ENCODE assay signal across 8 cellular contexts in genomic region chr2:101518470-101519172, GRCh38. TPM values are rescaled to one million over a fixed set of nuclear protein-coding genes. Genes with fewer than 3 reads are reported as not detected.
A peak's percentile ranks its signal among the peaks of the same experiment; 100 is the strongest.
DNase-seq lines count a peak whose midpoint lies in the region; ATAC-seq, FAIRE-seq and TF ChIP-seq lines count a peak whose summit lies in the region.

No MANE protein-coding gene starts in this region.

- ATAC-seq in HepG2, result peak; percentile 87
- ATAC-seq in GM19328 (IDR thresholded peaks at IDR 0.05; ENCODE audit: unreplicated experiment), result no peak

- no peaks in the 10 kb centered on the region for H3K36me3 ChIP-seq in bronchial epithelial cell (ENCODE audit: control insufficient read depth, insufficient read depth, low read length)
- no peaks in the 10 kb centered on the region for H3K36me3 ChIP-seq in HepG2 (replicated peaks in 1 of 2; ENCODE audit: control insufficient read depth in 1 of 2, insufficient read depth in 2 of 2, low read length in 2 of 2)

- peak; percentile 49 for TF ChIP-seq RAD21 in HepG2 (CRISPR knock-in tag; IDR thresholded peaks at IDR 0.05)

- peak overlapping the region; percentile 74 for H3K4me2 ChIP-seq in HepG2 (ENCODE audit: low read depth, low read length)

- H3K4me3 ChIP-seq in bronchial epithelial cell (ENCODE audit: low read depth, low read length), result no peak overlapping the region
- H3K4me3 ChIP-seq in HepG2 (replicated peaks in 1 of 3; ENCODE audit: insufficient read depth in 1 of 3, low read depth in 2 of 3, low read length in 3 of 3), result peak overlapping the region; percentile 23 to 51 (median 25); a peak in 5 of 6 replicates

- POLR2A ChIA-PET in HepG2 (lab: Yijun Ruan, JAX), result interaction anchor here (1.0 to 1.1 kb wide), 2 partner anchors 37 to 181 kb away, joined by 3 to 4 read pairs; no protein-coding TSS in a partner anchor

- H3K79me2 ChIP-seq in HepG2 (ENCODE audit: insufficient read depth, low read length), result no peaks in the 10 kb centered on the region

- H2AFZ ChIP-seq in HepG2 (ENCODE audit: low read length), result peak overlapping the region; percentile 58

- H3K27me3 ChIP-seq in bronchial epithelial cell (ENCODE audit: control insufficient read depth, insufficient read depth, low read length), result no peaks in the 10 kb centered on the region
- no peaks in the 10 kb centered on the region for H3K27me3 ChIP-seq in HepG2 (ENCODE audit: control insufficient read depth in 1 of 2, insufficient read depth in 2 of 2, low read length in 2 of 2)

- CTCF ChIA-PET in HepG2 (lab: Yijun Ruan, JAX; ENCODE audit: low intra/inter-chr PET ratio, low total read pairs), result no interaction called here

- intact Hi-C loops in HepG2 (cut with micrococcal nuclease; ENCODE audit: unreplicated experiment), result loop anchor here (2.0 to 5.0 kb wide), 3 partner anchors 178 to 314 kb away; partner anchors contain the start of gene MAP4K4

- no peak for TF ChIP-seq POLR2A in HepG2 (IDR thresholded peaks at IDR 0.05; ENCODE audit: insufficient read depth in 1 of 2, low read depth in 2 of 2, low read length in 2 of 2)

- TF ChIP-seq EP300 in HepG2 (IDR thresholded peaks at IDR 0.05; ENCODE audit: low read depth in 2 of 2, low read length in 2 of 2) (no peak; a peak in 1 of 4 replicates), HepG2 (CRISPR knock-in tag; IDR thresholded peaks at IDR 0.05; ENCODE audit: borderline replicate concordance) (no peak)

- H3K9ac ChIP-seq in HepG2 (ENCODE audit: insufficient read depth, low read depth, low read length), result 0 out of 2 replicates have a peak overlapping the region, but pooled peaks have one; percentile 18

- FAIRE-seq in bronchial epithelial cell (lab: Jason Lieb, UNC) (no peak), HepG2 (lab: Jason Lieb, UNC) (peak; percentile 90)

- H3K27ac ChIP-seq in HepG2 (ENCODE audit: extremely low read length, insufficient read depth, low read length), result no peak overlapping the region

- peaks cover 8% of the 10 kb centered on the region for H3K9me3 ChIP-seq in HepG2 (ENCODE audit: low read length)

- TF ChIP-seq CTCF in bronchial epithelial cell (IDR thresholded peaks at IDR 0.05; ENCODE audit: insufficient read depth, low read length, severe bottlenecking), result peak; percentile 36
- TF ChIP-seq CTCF in HepG2 (CRISPR knock-in tag; IDR thresholded peaks at IDR 0.05), result peak; percentile 82

- BruUV-seq in HepG2 (replicated peaks; lab: Mats Ljungman, UMichigan), result no TSS peak

- no peaks in the 10 kb centered on the region for H4K20me1 ChIP-seq in HepG2 (ENCODE audit: insufficient read depth, low read length)

- DNase-seq in DMS53 treated with DMSO at 0.1 percent for 48 hours (lab: John Stamatoyannopoulos, UW; ENCODE audit: unreplicated experiment) (peak; percentile 94), NCI-H1930 (lab: John Stamatoyannopoulos, UW) (peak; percentile 46 to 47), bronchial epithelial cell (ENCODE audit: low read depth) (peak; percentile 61), HepG2 (ENCODE audit: low spot score) (peak; percentile 78), NCI-H1436 treated with DMSO at 0.1 percent for 48 hours (lab: John Stamatoyannopoulos, UW) (no peak), KG1 (lab: John Stamatoyannopoulos, UW) (no peak), KBM-7 (no peak)

- H3K4me1 ChIP-seq in HepG2 (ENCODE audit: insufficient read depth, low read length), result peaks cover 51% of the 10 kb centered on the region

- in situ Hi-C loops in HepG2 (cut with HindIII; ENCODE audit: extremely low pct_ligation_motif_present, low pct_unique_long_range_greater_than_20kb), result loop anchor here (5.0 kb wide), 1 partner anchor 179 kb away; the partner anchor contains the start of gene MAP4K4
- in situ Hi-C loops in KBM-7 (cut with MboI; ENCODE audit: low pct_unique_long_range_greater_than_20kb, low sequenced_read_pairs), result no loop called here

- WGBS in HepG2 (ENCODE audit: low lambda C conversion rate), result 35% methylated on average over 16 of the region's 17 CpGs

TF ChIP-seq in HepG2, 621 proteins besides CTCF, POLR2A, EP300 and RAD21 (continues in another document):
- TF ChIP-seq ZNF274 (CRISPR knock-in tag; IDR thresholded peaks at IDR 0.05), result 0 out of 2 replicates have a peak, but pooled peaks have one; percentile 43
- TF ChIP-seq HNF4A (CRISPR knock-in tag; IDR thresholded peaks at IDR 0.05), result no peak
- TF ChIP-seq ZBTB4 (CRISPR knock-in tag; IDR thresholded peaks at IDR 0.05; ENCODE audit: borderline replicate concordance), result peak; percentile 38; the same call in 1 of the 2 replicates
- TF ChIP-seq, protein P1, sequence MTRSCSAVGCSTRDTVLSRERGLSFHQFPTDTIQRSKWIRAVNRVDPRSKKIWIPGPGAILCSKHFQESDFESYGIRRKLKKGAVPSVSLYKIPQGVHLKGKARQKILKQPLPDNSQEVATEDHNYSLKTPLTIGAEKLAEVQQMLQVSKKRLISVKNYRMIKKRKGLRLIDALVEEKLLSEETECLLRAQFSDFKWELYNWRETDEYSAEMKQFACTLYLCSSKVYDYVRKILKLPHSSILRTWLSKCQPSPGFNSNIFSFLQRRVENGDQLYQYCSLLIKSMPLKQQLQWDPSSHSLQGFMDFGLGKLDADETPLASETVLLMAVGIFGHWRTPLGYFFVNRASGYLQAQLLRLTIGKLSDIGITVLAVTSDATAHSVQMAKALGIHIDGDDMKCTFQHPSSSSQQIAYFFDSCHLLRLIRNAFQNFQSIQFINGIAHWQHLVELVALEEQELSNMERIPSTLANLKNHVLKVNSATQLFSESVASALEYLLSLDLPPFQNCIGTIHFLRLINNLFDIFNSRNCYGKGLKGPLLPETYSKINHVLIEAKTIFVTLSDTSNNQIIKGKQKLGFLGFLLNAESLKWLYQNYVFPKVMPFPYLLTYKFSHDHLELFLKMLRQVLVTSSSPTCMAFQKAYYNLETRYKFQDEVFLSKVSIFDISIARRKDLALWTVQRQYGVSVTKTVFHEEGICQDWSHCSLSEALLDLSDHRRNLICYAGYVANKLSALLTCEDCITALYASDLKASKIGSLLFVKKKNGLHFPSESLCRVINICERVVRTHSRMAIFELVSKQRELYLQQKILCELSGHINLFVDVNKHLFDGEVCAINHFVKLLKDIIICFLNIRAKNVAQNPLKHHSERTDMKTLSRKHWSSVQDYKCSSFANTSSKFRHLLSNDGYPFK (CRISPR knock-in tag; IDR thresholded peaks at IDR 0.05; ENCODE audit: borderline replicate concordance), result 0 out of 2 replicates have a peak, but pooled peaks have one; percentile 15

RNA-seq across cellular contexts. Expression of gene RFX8, which starts 43.7 kb away (rescaled TPM):
- not detected in 2 replicates for total RNA-seq in bronchial epithelial cell
- total RNA-seq in HepG2 (2016; rRNA removed; fragmentation: Illumina TruSeq; extraction: Trizol), result not detected in 2 replicates
- not detected in 2 replicates for total RNA-seq in HepG2 (2016; cell fraction: cytosol; rRNA removed; fragmentation: Illumina TruSeq; extraction: Trizol; ENCODE audit: low read depth)
- total RNA-seq in HepG2 (2016; cell fraction: insoluble cytoplasmic fraction; rRNA removed; fragmentation: Illumina TruSeq; extraction: Trizol), result not detected in 2 replicates
- total RNA-seq in HepG2 (2016; cell fraction: membrane; rRNA removed; fragmentation: Illumina TruSeq; extraction: Trizol), result not detected in 2 replicates
- total RNA-seq in HepG2 (2016; cell fraction: nucleus; rRNA removed; fragmentation: Illumina TruSeq; extraction: Trizol), result not detected in 2 replicates
- not detected in 2 replicates for polyA plus RNA-seq in HepG2 (2011; rRNA removed)
- polyA plus RNA-seq in HepG2 (2011; cell fraction: cytosol; rRNA removed), result not detected in 2 replicates
- polyA plus RNA-seq in HepG2 (2011; cell fraction: nucleus; rRNA removed), result not detected in 2 replicates
- polyA plus RNA-seq in HepG2 (2012), result not detected in 2 replicates
- not detected in 2 replicates for polyA plus RNA-seq in HepG2 (2016; cell fraction: cytosol; fragmentation: Illumina TruSeq; extraction: Trizol; ENCODE audit: low read depth)
- not detected in 2 replicates for polyA plus RNA-seq in HepG2 (2016; cell fraction: insoluble cytoplasmic fraction; fragmentation: Illumina TruSeq; extraction: Trizol; ENCODE audit: low read depth)
- polyA plus RNA-seq in HepG2 (2016; cell fraction: membrane; fragmentation: Illumina TruSeq; extraction: Trizol; ENCODE audit: low read depth), result not detected in 2 replicates
- not detected in 2 replicates for polyA plus RNA-seq in HepG2 (2016; cell fraction: nucleus; fragmentation: Illumina TruSeq; extraction: Trizol; ENCODE audit: insufficient read depth, low read depth)
- not detected in 2 replicates for polyA minus RNA-seq in HepG2 (2011; rRNA and poly(A)+ RNA removed; ENCODE audit: low replicate concordance)
- not detected in 2 replicates for polyA minus RNA-seq in HepG2 (2011; cell fraction: cytosol; rRNA and poly(A)+ RNA removed)
- polyA minus RNA-seq in HepG2 (2011; cell fraction: nucleus; rRNA and poly(A)+ RNA removed), result not detected in 2 replicates

Comparison
In these comparisons a context has a peak if more than half of its experiments do, and no peak if none do; other contexts are left out.
1. DNase-seq: peak in DMS53 treated with DMSO at 0.1 percent for 48 hours (single experiment), NCI-H1930 (2 of 2), bronchial epithelial cell (single experiment) and HepG2 (single experiment); none in NCI-H1436 treated with DMSO at 0.1 percent for 48 hours (single experiment), KG1 (single experiment) and KBM-7 (single experiment).